ENCODE assay signal across 8 cellular contexts in genomic region chr1:204493145-204493881, GRCh38. TPM values are rescaled to one million over a fixed set of nuclear protein-coding genes. Genes with fewer than 3 reads are reported as not detected.
DNase-seq lines count a peak whose midpoint lies in the region; ATAC-seq, FAIRE-seq and TF ChIP-seq lines count a peak whose summit lies in the region.

No MANE protein-coding gene starts in this region.

- peak in 1 of 2 experiments; percentile 14; a peak in 5 of 6 replicates for ATAC-seq in A549
- ATAC-seq in right lobe of liver, result peak; percentile 24 to 57 (median 48)
- no peak for ATAC-seq in GM21825 (IDR thresholded peaks at IDR 0.05; ENCODE audit: unreplicated experiment)

- H3K27ac ChIP-seq in A549 (peak overlapping the region; percentile 87 to 94), coronary artery (peak overlapping the region; percentile 82 to 96), right lobe of liver (peak overlapping the region; percentile 80 to 93 (median 87)), temporal lobe (ENCODE audit: low read depth, low read length) (peak overlapping the region; percentile 92)

- no peak for FAIRE-seq in A549 (lab: Jason Lieb, UNC)

- H3K36me3 ChIP-seq in right lobe of liver, result no peaks in the 10 kb centered on the region

- DNase-seq in A549 (ENCODE audit: low read depth in 1 of 2, low spot score in 1 of 2) (peak; percentile 47 to 48), GM12865 (ENCODE audit: low read depth) (no peak), RKO (ENCODE audit: low spot score) (peak; percentile 53), coronary artery (ENCODE audit: low spot score) (peak; percentile 83), right lobe of liver (peak; percentile 60 to 84 (median 73)), GM19240 (ENCODE audit: insufficient read length, low spot score) (no peak)

- intact Hi-C loops in right lobe of liver (cut with DNase I), result loop anchor here in 1 of 2 donors (5.0 kb wide), 1 partner anchor 46 kb away; no protein-coding TSS in a partner anchor

- H3K27me3 ChIP-seq in right lobe of liver, result no peaks in the 10 kb centered on the region

- TF ChIP-seq POLR2A in A549 (IDR thresholded peaks at IDR 0.05; ENCODE audit: low read length) (no peak), right lobe of liver (IDR thresholded peaks at IDR 0.05) (no peak)

- TF ChIP-seq CTCF in A549 (IDR thresholded peaks at IDR 0.05) (no peak), GM12865 (IDR thresholded peaks at IDR 0.05; ENCODE audit: insufficient read depth, low read depth, low read length, missing control alignments) (no peak), coronary artery (IDR thresholded peaks at IDR 0.05) (no peak), right lobe of liver (IDR thresholded peaks at IDR 0.05) (no peak)

- H3K9me3 ChIP-seq in A549 (no peaks in the 10 kb centered on the region), right lobe of liver (no peaks in the 10 kb centered on the region)

- POLR2A ChIA-PET in A549 (lab: Yijun Ruan, JAX), result interaction anchor here (0.6 to 2.9 kb wide), 6 partner anchors 14 to 203 kb away, joined by 3 to 23 read pairs (median 4); no protein-coding TSS in a partner anchor

- no peak for TF ChIP-seq EP300 in A549 (IDR thresholded peaks at IDR 0.05)

- H3K4me1 ChIP-seq in A549 (peaks cover 24% of the 10 kb centered on the region; the same call in 2 of the 3 replicates), right lobe of liver (peaks cover 0 to 13% (median 4%) of the 10 kb centered on the region in 4 donors)

- WGBS in A549 (ENCODE audit: missing lambda C conversion rate), result 49% methylated on average over 11 of the region's 11 CpGs
- WGBS in right lobe of liver (ENCODE audit: insufficient coverage, low coverage, low lambda C conversion rate, missing lambda C conversion rate), result 4% methylated on average over 10 of the region's 11 CpGs

- no peak for TF ChIP-seq RAD21 in A549 (conservative IDR thresholded peaks at IDR 0.05 in 1 of 2, IDR thresholded peaks at IDR 0.05 in 1 of 2)

- peak overlapping the region; percentile 94 for H3K4me2 ChIP-seq in A549

- H3K4me3 ChIP-seq in A549 (peak overlapping the region; percentile 70), GM12865 (ENCODE audit: low read depth, low read length) (peak overlapping the region; percentile 76), coronary artery (peak overlapping the region; percentile 98), right lobe of liver (peak overlapping the region; percentile 74 to 82 (median 81))

- CTCF ChIA-PET in A549 (lab: Yijun Ruan, JAX), result interaction anchor here (0.5 to 20.5 kb wide), 25 partner anchors 9 to 1153 kb away, joined by 3 to 530 read pairs (median 5); no protein-coding TSS in a partner anchor

TF ChIP-seq in A549, 52 proteins besides CTCF, POLR2A, EP300 and RAD21:
- TF ChIP-seq CBX8 (IDR thresholded peaks at IDR 0.05) (no peak), KDM5A (IDR thresholded peaks at IDR 0.05) (no peak), MAFK (IDR thresholded peaks at IDR 0.05; ENCODE audit: partially characterized antibody) (no peak), ESRRA (IDR thresholded peaks at IDR 0.05; ENCODE audit: borderline replicate concordance, low read length) (no peak), HOXB13 (CRISPR knock-in tag; IDR thresholded peaks at IDR 0.05; ENCODE audit: low read depth) (no peak), CHD2 (IDR thresholded peaks at IDR 0.05; ENCODE audit: low read length, partially characterized antibody) (no peak), HOXA7 (CRISPR knock-in tag; IDR thresholded peaks at IDR 0.05) (no peak), CEBPB (IDR thresholded peaks at IDR 0.05) (no peak), HMGXB4 (CRISPR knock-in tag; IDR thresholded peaks at IDR 0.05; ENCODE audit: borderline replicate concordance) (no peak), REST (IDR thresholded peaks at IDR 0.05) (no peak), PBX3 (IDR thresholded peaks at IDR 0.05) (no peak), BHLHE40 (IDR thresholded peaks at IDR 0.05; ENCODE audit: low read depth, low read length) (no peak), MYC (IDR thresholded peaks at IDR 0.05; ENCODE audit: borderline replicate concordance, low read length) (no peak), PHF8 (IDR thresholded peaks at IDR 0.05; ENCODE audit: borderline replicate concordance, low read depth) (no peak)

RNA-seq across cellular contexts. Expression of gene PIK3C2B, which starts 1.3 kb away (rescaled TPM):
- 9.2 and 13.0 TPM in 2 replicates for polyA plus RNA-seq in A549 (2011; rRNA removed)
- 10.0 and 12.9 TPM in 2 replicates for polyA plus RNA-seq in A549 (2012; cell fraction: cytosol; rRNA removed)
- 23.4 and 28.2 TPM in 2 replicates for polyA plus RNA-seq in A549 (2012; cell fraction: nucleus; rRNA removed)
- 9.0 to 9.7 TPM (median 9.4 TPM) in 3 replicates for polyA plus RNA-seq in A549 (2017; fragmentation: RNase III; extraction: RNeasy Plus Mini Kit Qiagen cat#74134 plus additional on column Dnase treatment)
- 25.3 and 29.0 TPM in 2 replicates for polyA minus RNA-seq in A549 (2011; rRNA and poly(A)+ RNA removed)
- 10 to 100 TPM in 3 of 6 experiments, 1 to 10 TPM in 3; 7.6 to 18.5 (median 10.1) TPM for total RNA-seq in right lobe of liver
- total RNA-seq in temporal lobe, result 33.2 TPM

RNA-seq across cellular contexts. Expression of gene MDM4, which starts 22.9 kb away (rescaled TPM):
- polyA plus RNA-seq in A549 (2011; rRNA removed) (38.9 and 48.9 TPM in 2 replicates), A549 (2017; fragmentation: RNase III; extraction: RNeasy Plus Mini Kit Qiagen cat#74134 plus additional on column Dnase treatment) (4.6 to 5.7 TPM (median 5.7 TPM) in 3 replicates)
- 2.7 and 3.4 TPM in 2 replicates for polyA plus RNA-seq in A549 (2012; cell fraction: cytosol; rRNA removed)
- 11.4 and 22.1 TPM in 2 replicates for polyA plus RNA-seq in A549 (2012; cell fraction: nucleus; rRNA removed)
- 55.7 and 61.1 TPM in 2 replicates for polyA minus RNA-seq in A549 (2011; rRNA and poly(A)+ RNA removed)
- total RNA-seq in right lobe of liver (10 to 100 TPM; 21.0 to 37.6 (median 25.3) TPM), temporal lobe (46.0 TPM)

Comparison
In these comparisons a context has a peak if more than half of its experiments do, and no peak if none do; other contexts are left out.
1. DNase-seq: peak in A549 (2 of 2), RKO (single experiment), coronary artery (single experiment) and right lobe of liver (3 of 3); none in GM12865 (single experiment) and GM19240 (single experiment).
2. Peak in every context shown above with its lines, with median percentiles within 50 percentile points of each other: H3K27ac ChIP-seq and H3K4me3 ChIP-seq.